Comparison of ENCODE assay signal across 13 cellular contexts in genomic region chr7:30176463-30177090, GRCh38. TPM values are rescaled to one million over a fixed set of nuclear protein-coding genes. Genes with fewer than 3 reads are reported as not detected.
A peak's percentile ranks its signal among the peaks of the same experiment; 100 is the strongest.
DNase-seq lines count a peak whose midpoint lies in the region; ATAC-seq and TF ChIP-seq lines count a peak whose summit lies in the region.
"Had no signal": no experiment of that assay in that cellular context is flagged by ENCODE, and none has a peak within 500 bp of the region (broad histone marks: within the 10 kb centered on the region; RNA-seq: fewer than 3 reads in every experiment).

No MANE protein-coding gene starts in this region.

- peaks cover 0 to 7% (median 0%) of the 10 kb centered on the region in 3 donors for H3K27me3 Mint-ChIP-seq in immature natural killer cell (ENCODE audit: low read depth in 3 of 3)
- H3K27me3 Mint-ChIP-seq in stimulated activated memory B cell treated with anti-CD40 and anti-IgM and Interleukin-4, amounts not matched to agents 10 μg/mL and 1 μg/mL and 100 μg/mL, for 72 hours, result no peaks in the 10 kb centered on the region
- no peaks in the 10 kb centered on the region for H3K27me3 Mint-ChIP-seq in activated T-helper 17 cell treated with anti-CD3 and anti-CD28 coated beads, Interleukin-2, amount 50 U/mL, for 72 hours
- no peaks in the 10 kb centered on the region for H3K27me3 Mint-ChIP-seq in activated naive CD8-positive, alpha-beta T cell treated with anti-CD3 and anti-CD28 coated beads for 36 hours

- H3K9me3 ChIP-seq in right atrium auricular region, result no peaks in the 10 kb centered on the region
- H3K9me3 ChIP-seq: gastroesophageal sphincter had no signal

- H3K27ac ChIP-seq in right atrium auricular region, result no peak overlapping the region

- H3K9me3 Mint-ChIP-seq in immature natural killer cell, result no peaks in the 10 kb centered on the region
- no peaks in the 10 kb centered on the region for H3K9me3 Mint-ChIP-seq in stimulated activated memory B cell treated with anti-CD40 and anti-IgM and Interleukin-4, amounts not matched to agents 10 μg/mL and 1 μg/mL and 100 μg/mL, for 72 hours
- no peaks in the 10 kb centered on the region for H3K9me3 Mint-ChIP-seq in activated T-helper 17 cell treated with anti-CD3 and anti-CD28 coated beads, Interleukin-2, amount 50 U/mL, for 72 hours
- H3K9me3 Mint-ChIP-seq in activated naive CD8-positive, alpha-beta T cell treated with anti-CD3 and anti-CD28 coated beads for 36 hours, result no peaks in the 10 kb centered on the region

- no peaks in the 10 kb centered on the region for H3K36me3 Mint-ChIP-seq in immature natural killer cell
- no peaks in the 10 kb centered on the region for H3K36me3 Mint-ChIP-seq in stimulated activated memory B cell treated with anti-CD40 and anti-IgM and Interleukin-4, amounts not matched to agents 10 μg/mL and 1 μg/mL and 100 μg/mL, for 72 hours
- H3K36me3 Mint-ChIP-seq in activated T-helper 17 cell treated with anti-CD3 and anti-CD28 coated beads, Interleukin-2, amount 50 U/mL, for 72 hours (ENCODE audit: low read depth), result no peaks in the 10 kb centered on the region
- no peaks in the 10 kb centered on the region for H3K36me3 Mint-ChIP-seq in activated naive CD8-positive, alpha-beta T cell treated with anti-CD3 and anti-CD28 coated beads for 36 hours

- TF ChIP-seq CTCF in right atrium auricular region (IDR thresholded peaks at IDR 0.05), result no peak

- H3K4me3 Mint-ChIP-seq in immature natural killer cell, result peak overlapping the region; percentile 5 to 58 (median 14)
- H3K4me3 Mint-ChIP-seq in stimulated activated memory B cell treated with anti-CD40 and anti-IgM and Interleukin-4, amounts not matched to agents 10 μg/mL and 1 μg/mL and 100 μg/mL, for 72 hours, result no peak overlapping the region
- H3K4me3 Mint-ChIP-seq in activated T-helper 17 cell treated with anti-CD3 and anti-CD28 coated beads, Interleukin-2, amount 50 U/mL, for 72 hours, result no peak overlapping the region
- H3K4me3 Mint-ChIP-seq in activated naive CD8-positive, alpha-beta T cell treated with anti-CD3 and anti-CD28 coated beads for 36 hours, result no peak overlapping the region

- peak; percentile 39 for DNase-seq in NOMO-1 treated with DMSO at 0.1 percent for 48 hours (lab: John Stamatoyannopoulos, UW; ENCODE audit: unreplicated experiment)
- DNase-seq in immature natural killer cell, result peak in 2 of 3 donors; percentile 17 to 39
- DNase-seq in activated naive CD8-positive, alpha-beta T cell treated with anti-CD3 and anti-CD28 coated beads for 36 hours, result no peak
- no peak for DNase-seq in right atrium auricular region (ENCODE audit: low spot score)
- DNase-seq in NCI-H2029 (lab: John Stamatoyannopoulos, UW), result no peak
- DNase-seq: NCI-H146; right cardiac atrium; SHP77 treated with DMSO at 0.1 percent for 48 hours; stimulated activated CD4-positive, alpha-beta T cell treated with anti-CD3 and anti-CD28 coated beads, Interleukin-2, amount 100 ng/mL, for 24 hours had no signal

- peak; percentile 38 for ATAC-seq in GM21619 (IDR thresholded peaks at IDR 0.05; ENCODE audit: unreplicated experiment)
- ATAC-seq in stimulated activated memory B cell treated with anti-CD40 and anti-IgM and Interleukin-4, amounts not matched to agents 10 μg/mL and 1 μg/mL and 100 μg/mL, for 72 hours, result no peak
- no peak for ATAC-seq in activated T-helper 17 cell treated with anti-CD3 and anti-CD28 coated beads, Interleukin-2, amount 50 U/mL, for 72 hours (replicated peaks)
- ATAC-seq: gastroesophageal sphincter, right cardiac atrium had no signal

- H3K36me3 ChIP-seq in right atrium auricular region, result no peaks in the 10 kb centered on the region
- H3K36me3 ChIP-seq: gastroesophageal sphincter had no signal

- peak overlapping the region; percentile 44 to 86 (median 78) for H3K27ac Mint-ChIP-seq in immature natural killer cell
- H3K27ac Mint-ChIP-seq in stimulated activated memory B cell treated with anti-CD40 and anti-IgM and Interleukin-4, amounts not matched to agents 10 μg/mL and 1 μg/mL and 100 μg/mL, for 72 hours, result peak overlapping the region; percentile 62
- no peak overlapping the region for H3K27ac Mint-ChIP-seq in activated T-helper 17 cell treated with anti-CD3 and anti-CD28 coated beads, Interleukin-2, amount 50 U/mL, for 72 hours
- no peak overlapping the region for H3K27ac Mint-ChIP-seq in activated naive CD8-positive, alpha-beta T cell treated with anti-CD3 and anti-CD28 coated beads for 36 hours

- peaks cover 0 to 48% of the 10 kb centered on the region in 2 donors for H3K4me1 ChIP-seq in right atrium auricular region

- H3K27me3 ChIP-seq in right atrium auricular region, result no peaks in the 10 kb centered on the region
- H3K27me3 ChIP-seq: gastroesophageal sphincter had no signal

- peaks cover 44 to 55% of the 10 kb centered on the region in 2 donors for H3K4me1 Mint-ChIP-seq in immature natural killer cell
- peaks cover 42% of the 10 kb centered on the region for H3K4me1 Mint-ChIP-seq in stimulated activated memory B cell treated with anti-CD40 and anti-IgM and Interleukin-4, amounts not matched to agents 10 μg/mL and 1 μg/mL and 100 μg/mL, for 72 hours
- no peaks in the 10 kb centered on the region for H3K4me1 Mint-ChIP-seq in activated T-helper 17 cell treated with anti-CD3 and anti-CD28 coated beads, Interleukin-2, amount 50 U/mL, for 72 hours
- peaks cover 6% of the 10 kb centered on the region for H3K4me1 Mint-ChIP-seq in activated naive CD8-positive, alpha-beta T cell treated with anti-CD3 and anti-CD28 coated beads for 36 hours

- no peak overlapping the region for H3K4me3 ChIP-seq in right atrium auricular region
- H3K4me3 ChIP-seq: gastroesophageal sphincter had no signal

RNA-seq across cellular contexts. Expression of gene MTURN, which starts 41.8 kb away (rescaled TPM):
- 10 to 100 TPM in 1 of 3 donors, 1 to 10 TPM in 2; 7.1 to 11.0 (median 7.2) TPM for polyA plus RNA-seq in immature natural killer cell
- total RNA-seq in activated T-helper 17 cell treated with anti-CD3 and anti-CD28 coated beads, Interleukin-2, amount 50 U/mL, for 72 hours, result 1 to 10 TPM; 4.0 to 6.4 TPM
- 1 to 10 TPM; 2.2 to 2.3 TPM for total RNA-seq in activated naive CD8-positive, alpha-beta T cell treated with anti-CD3 and anti-CD28 coated beads for 36 hours
- total RNA-seq in right atrium auricular region, result 10 to 100 TPM; 17.4 to 65.4 TPM

Comparison
In these comparisons a context has a peak if more than half of its experiments do, and no peak if none do; other contexts are left out.
1. DNase-seq: peak in NOMO-1 treated with DMSO at 0.1 percent for 48 hours (single experiment) and immature natural killer cell (2 of 3); none in activated naive CD8-positive, alpha-beta T cell treated with anti-CD3 and anti-CD28 coated beads for 36 hours (single experiment), right atrium auricular region (single experiment) and NCI-H2029 (single experiment).
2. H3K27ac Mint-ChIP-seq: peak in immature natural killer cell (6 of 6) and stimulated activated memory B cell treated with anti-CD40 and anti-IgM and Interleukin-4, amounts not matched to agents 10 μg/mL and 1 μg/mL and 100 μg/mL, for 72 hours (single experiment); none in activated T-helper 17 cell treated with anti-CD3 and anti-CD28 coated beads, Interleukin-2, amount 50 U/mL, for 72 hours (single experiment) and activated naive CD8-positive, alpha-beta T cell treated with anti-CD3 and anti-CD28 coated beads for 36 hours (single experiment).
3. H3K4me3 Mint-ChIP-seq: peak in immature natural killer cell (5 of 5); none in stimulated activated memory B cell treated with anti-CD40 and anti-IgM and Interleukin-4, amounts not matched to agents 10 μg/mL and 1 μg/mL and 100 μg/mL, for 72 hours (single experiment), activated T-helper 17 cell treated with anti-CD3 and anti-CD28 coated beads, Interleukin-2, amount 50 U/mL, for 72 hours (single experiment) and activated naive CD8-positive, alpha-beta T cell treated with anti-CD3 and anti-CD28 coated beads for 36 hours (single experiment).